In genomic region chr22:31872209-31872608, GRCh38 we compare ENCODE assay signal across 14 cellular contexts.
DNase-seq lines count a peak whose midpoint lies in the region; ATAC-seq and TF ChIP-seq lines count a peak whose summit lies in the region.
"Had no signal": no experiment of that assay in that cellular context is flagged by ENCODE, and none has a peak within 500 bp of the region (broad histone marks: within the 10 kb centered on the region; RNA-seq: fewer than 3 reads in every experiment).

No MANE protein-coding gene starts in this region.

- no peaks in the 10 kb centered on the region for H3K9me3 ChIP-seq in SK-N-SH
- H3K9me3 ChIP-seq: BLaER1 treated with 17β-estradiol and CSF1 and Interleukin-3, amounts not matched to agents 10 nM and 100 nM had no signal

- TF ChIP-seq CTCF in natural killer cell (IDR thresholded peaks at IDR 0.05), result no peak
- TF ChIP-seq CTCF in SK-N-SH (IDR thresholded peaks at IDR 0.05), result peak; percentile 23; the same call in 1 of the 2 replicates
- peak; percentile 12 for TF ChIP-seq CTCF in fibroblast of the aortic adventitia (IDR thresholded peaks at IDR 0.05; ENCODE audit: insufficient read depth, low read length)

- peak overlapping the region in 1 of 2 donors; percentile 48 for H3K27ac Mint-ChIP-seq in natural killer cell
- H3K27ac Mint-ChIP-seq in natural killer cell treated with Interleukin-12 subunit alpha and Interleukin-12 subunit beta and Interleukin-15 and Interleukin-18, amount 100 ng/mL, for 72 hours, result no peak overlapping the region

- peaks cover 1% of the 10 kb centered on the region for H3K36me3 Mint-ChIP-seq in natural killer cell
- H3K36me3 Mint-ChIP-seq in natural killer cell treated with Interleukin-12 subunit alpha and Interleukin-12 subunit beta and Interleukin-15 and Interleukin-18, amount 100 ng/mL, for 72 hours, result peaks cover 13% of the 10 kb centered on the region

- no peak overlapping the region for H3K4me3 Mint-ChIP-seq in natural killer cell
- no peak overlapping the region for H3K4me3 Mint-ChIP-seq in natural killer cell treated with Interleukin-12 subunit alpha and Interleukin-12 subunit beta and Interleukin-15 and Interleukin-18, amount 100 ng/mL, for 72 hours
- H3K4me3 Mint-ChIP-seq: naive B cell had no signal

- no peaks in the 10 kb centered on the region for H4K20me1 ChIP-seq in SK-N-SH (ENCODE audit: insufficient read depth)

- 92% methylated on average over 4 of the region's 4 CpGs for WGBS in SK-N-SH (ENCODE audit: low lambda C conversion rate)

- no peaks in the 10 kb centered on the region for H3F3A ChIP-seq in SK-N-SH (replicated peaks; ENCODE audit: insufficient read depth)

- H3K4me1 Mint-ChIP-seq in natural killer cell, result peaks cover 26 to 37% of the 10 kb centered on the region in 2 donors
- peaks cover 9 to 26% of the 10 kb centered on the region in 2 donors for H3K4me1 Mint-ChIP-seq in natural killer cell treated with Interleukin-12 subunit alpha and Interleukin-12 subunit beta and Interleukin-15 and Interleukin-18, amount 100 ng/mL, for 72 hours (ENCODE audit: low read depth in 2 of 2)

- H3K9ac ChIP-seq in SK-N-SH, result no peak overlapping the region
- H3K9ac ChIP-seq: BLaER1 treated with 17β-estradiol and CSF1 and Interleukin-3, amounts not matched to agents 10 nM and 100 nM had no signal

- DNase-seq in natural killer cell (no peak), SK-N-SH (peak; percentile 46), fibroblast of the aortic adventitia (ENCODE audit: low read depth) (no peak), amniotic stem cell (lab: John Stamatoyannopoulos, UW) (no peak), kidney tubule cell (ENCODE audit: low spot score) (no peak)
- no peak for DNase-seq in natural killer cell treated with Interleukin-12 subunit alpha and Interleukin-12 subunit beta and Interleukin-15 and Interleukin-18, amount 100 ng/mL, for 72 hours (ENCODE audit: low spot score)
- DNase-seq: activated CD8-positive, alpha-beta memory T cell treated with anti-CD3 and anti-CD28 coated beads, Interleukin-2, amount 50 U/mL, for 48 hours; naive B cell; NCI-H1694; substantia nigra had no signal

- peaks cover 17 to 24% of the 10 kb centered on the region in 2 experiments for H3K36me3 ChIP-seq in SK-N-SH (replicated peaks in 1 of 2; ENCODE audit: control insufficient read depth in 1 of 2, insufficient read depth in 2 of 2, low read length in 1 of 2)

- no peak overlapping the region for H3K27ac ChIP-seq in SK-N-SH (ENCODE audit: low read depth in 2 of 2, low read length in 1 of 2)
- H3K27ac ChIP-seq: BLaER1 treated with 17β-estradiol and CSF1 and Interleukin-3, amounts not matched to agents 10 nM and 100 nM; SK-N-MC had no signal

- peaks cover 0 to 6% of the 10 kb centered on the region in 2 experiments; a peak in 2 of 4 replicates for H3K4me1 ChIP-seq in SK-N-SH (ENCODE audit: control insufficient read depth in 1 of 2, insufficient read depth in 2 of 2, low read depth in 1 of 2, low read length in 1 of 2)

- POLR2A ChIA-PET in SK-N-SH (lab: Yijun Ruan, JAX), result no interaction called here

- no peaks in the 10 kb centered on the region for H3K9me2 ChIP-seq in SK-N-SH

- ATAC-seq in natural killer cell, result peak in 2 of 3 donors; percentile 37 to 55
- no peak for ATAC-seq in natural killer cell treated with Interleukin-12 subunit alpha and Interleukin-12 subunit beta and Interleukin-15 and Interleukin-18, amount 100 ng/mL, for 72 hours
- no peak for ATAC-seq in HG02973 (IDR thresholded peaks at IDR 0.05; ENCODE audit: unreplicated experiment)
- no peak for ATAC-seq in HG02970 (IDR thresholded peaks at IDR 0.05; ENCODE audit: low FRiP score, unreplicated experiment)

- no peak overlapping the region for H2AFZ ChIP-seq in SK-N-SH (ENCODE audit: low read depth)

- H3K27me3 Mint-ChIP-seq in natural killer cell (ENCODE audit: low read depth in 2 of 2), result no peaks in the 10 kb centered on the region
- peaks cover 0 to 7% of the 10 kb centered on the region in 2 donors for H3K27me3 Mint-ChIP-seq in natural killer cell treated with Interleukin-12 subunit alpha and Interleukin-12 subunit beta and Interleukin-15 and Interleukin-18, amount 100 ng/mL, for 72 hours
- H3K27me3 Mint-ChIP-seq: naive B cell had no signal

- no peaks in the 10 kb centered on the region for H3K79me2 ChIP-seq in SK-N-SH (ENCODE audit: insufficient read depth)

- H3K27me3 ChIP-seq in SK-N-SH (ENCODE audit: insufficient read depth), result no peaks in the 10 kb centered on the region
- H3K27me3 ChIP-seq: BLaER1 treated with 17β-estradiol and CSF1 and Interleukin-3, amounts not matched to agents 10 nM and 100 nM had no signal

- no peak overlapping the region for H3K4me3 ChIP-seq in SK-N-SH (ENCODE audit: low read depth in 2 of 2, low read length in 1 of 2)
- H3K4me3 ChIP-seq in fibroblast of the aortic adventitia (ENCODE audit: low read depth, low read length), result no peak overlapping the region
- H3K4me3 ChIP-seq: BLaER1 treated with 17β-estradiol and CSF1 and Interleukin-3, amounts not matched to agents 10 nM and 100 nM; SK-N-MC had no signal

- no peak overlapping the region for H3K4me2 ChIP-seq in SK-N-SH

- no peak for TF ChIP-seq EP300 in SK-N-SH (IDR thresholded peaks at IDR 0.05; ENCODE audit: borderline replicate concordance in 1 of 2, low read depth in 1 of 2, low read length in 1 of 2)

- peak; percentile 66 for TF ChIP-seq RAD21 in SK-N-SH (IDR thresholded peaks at IDR 0.05; ENCODE audit: low read length)

- no peaks in the 10 kb centered on the region for H3K9me3 Mint-ChIP-seq in natural killer cell
- no peaks in the 10 kb centered on the region for H3K9me3 Mint-ChIP-seq in natural killer cell treated with Interleukin-12 subunit alpha and Interleukin-12 subunit beta and Interleukin-15 and Interleukin-18, amount 100 ng/mL, for 72 hours
- H3K9me3 Mint-ChIP-seq: naive B cell had no signal

- CTCF ChIA-PET in SK-N-SH (lab: Yijun Ruan, JAX), result interaction anchor here (0.6 to 1.7 kb wide), 15 partner anchors 25 to 410 kb away, joined by 3 to 15 read pairs (median 3); partner anchors contain the start of gene YWHAH

- intact Hi-C loops in natural killer cell (cut with micrococcal nuclease), result loop anchor here (1.0 kb wide), 1 partner anchor 75 kb away; no protein-coding TSS in a partner anchor

TF ChIP-seq in SK-N-SH, 30 proteins besides CTCF, POLR2A, EP300 and RAD21:
- TF ChIP-seq USF2 (IDR thresholded peaks at IDR 0.05; ENCODE audit: borderline replicate concordance, low read depth, low read length) (no peak), RFX5 (IDR thresholded peaks at IDR 0.05; ENCODE audit: low read length) (no peak), SMC3 (IDR thresholded peaks at IDR 0.05; ENCODE audit: low read depth, low read length) (peak; percentile 49)

Comparison
In these comparisons a context has a peak if more than half of its experiments do, and no peak if none do; other contexts are left out.
1. ATAC-seq: peak in natural killer cell (2 of 3); none in natural killer cell treated with Interleukin-12 subunit alpha and Interleukin-12 subunit beta and Interleukin-15 and Interleukin-18, amount 100 ng/mL, for 72 hours (0 of 2), HG02973 (single experiment) and HG02970 (single experiment).